Comparison of ENCODE assay signal across 19 cellular contexts in genomic region chrX:22430701-22431100, GRCh38.
DNase-seq lines count a peak whose midpoint lies in the region; ATAC-seq, FAIRE-seq and TF ChIP-seq lines count a peak whose summit lies in the region.
"Had no signal": no experiment of that assay in that cellular context is flagged by ENCODE, and none has a peak within 500 bp of the region (broad histone marks: within the 10 kb centered on the region; RNA-seq: fewer than 3 reads in every experiment).

No MANE protein-coding gene starts in this region.

- no peak overlapping the region for H3K4me3 Mint-ChIP-seq in astrocyte (ENCODE audit: unreplicated experiment)
- H3K4me3 Mint-ChIP-seq in naive thymus-derived CD4-positive, alpha-beta T cell = no peak overlapping the region
- H3K4me3 Mint-ChIP-seq: CD4-positive, alpha-beta T cell; H9 had no signal

- ATAC-seq in naive thymus-derived CD4-positive, alpha-beta T cell = no peak
- ATAC-seq: A549, HepG2 had no signal

- H3K4me2 ChIP-seq in astrocyte (ENCODE audit: low read length) (no peak overlapping the region), fibroblast of lung (ENCODE audit: extremely low read depth, insufficient read depth, low read length) (no peak overlapping the region)
- H3K4me2 ChIP-seq: A549 had no signal

- CTCF ChIA-PET in naive thymus-derived CD4-positive, alpha-beta T cell (lab: Charles Lee) = no interaction called here

- TF ChIP-seq CTCF in astrocyte (IDR thresholded peaks at IDR 0.05; ENCODE audit: insufficient read depth, low read depth, low read length) (no peak), fibroblast of lung (conservative IDR thresholded peaks at IDR 0.05 in 1 of 2, IDR thresholded peaks at IDR 0.05 in 1 of 2; ENCODE audit: low read depth in 1 of 2, low read length in 2 of 2) (no peak), sigmoid colon (IDR thresholded peaks at IDR 0.05) (no peak), right atrium auricular region (IDR thresholded peaks at IDR 0.05) (no peak)

- H3K9me3 Mint-ChIP-seq in astrocyte (ENCODE audit: unreplicated experiment) = peaks cover 2% of the 10 kb centered on the region
- peaks cover 0 to 10% (median 1%) of the 10 kb centered on the region in 11 donors for H3K9me3 Mint-ChIP-seq in naive thymus-derived CD4-positive, alpha-beta T cell

- H4K20me1 ChIP-seq in astrocyte (ENCODE audit: insufficient read depth, low read length) (no peaks in the 10 kb centered on the region), fibroblast of lung (ENCODE audit: control insufficient read depth, extremely low read depth, insufficient read depth, low read length) (no peaks in the 10 kb centered on the region)

- intact Hi-C loops in sigmoid colon (cut with DNase I) = no loop called here
- intact Hi-C loops in naive thymus-derived CD4-positive, alpha-beta T cell (cut with micrococcal nuclease) = no loop called here

- TF ChIP-seq EP300 in sigmoid colon (IDR thresholded peaks at IDR 0.05) = no peak

- H3K27ac ChIP-seq in astrocyte (ENCODE audit: low read depth, low read length) (no peak overlapping the region), fibroblast of lung (ENCODE audit: insufficient read depth, low read length) (no peak overlapping the region), sigmoid colon (peak overlapping the region in 3 of 4 donors; percentile 5 to 72 (median 59)), right atrium auricular region (no peak overlapping the region)
- H3K27ac ChIP-seq in naive thymus-derived CD4-positive, alpha-beta T cell (ENCODE audit: low read depth, low read length) = no peak overlapping the region
- H3K27ac ChIP-seq: 22Rv1, A549, C4-2B had no signal

- H3K36me3 ChIP-seq in astrocyte (ENCODE audit: insufficient read depth, low read length) (no peaks in the 10 kb centered on the region), fibroblast of lung (ENCODE audit: control insufficient read depth, insufficient read depth, low read length) (no peaks in the 10 kb centered on the region), sigmoid colon (no peaks in the 10 kb centered on the region), right atrium auricular region (no peaks in the 10 kb centered on the region)
- no peaks in the 10 kb centered on the region for H3K36me3 ChIP-seq in naive thymus-derived CD4-positive, alpha-beta T cell (ENCODE audit: control insufficient read depth in 2 of 3, insufficient read depth in 3 of 3, low read length in 3 of 3)

- no peaks in the 10 kb centered on the region for H3K27me3 ChIP-seq in astrocyte (ENCODE audit: insufficient read depth, low read length)
- H3K27me3 ChIP-seq in fibroblast of lung (ENCODE audit: control insufficient read depth, insufficient read depth, low read length) = no peaks in the 10 kb centered on the region
- no peaks in the 10 kb centered on the region for H3K27me3 ChIP-seq in sigmoid colon
- H3K27me3 ChIP-seq in right atrium auricular region = no peaks in the 10 kb centered on the region
- no peaks in the 10 kb centered on the region for H3K27me3 ChIP-seq in naive thymus-derived CD4-positive, alpha-beta T cell (ENCODE audit: control insufficient read depth in 2 of 2, insufficient read depth in 2 of 2, low read length in 2 of 2)

- no peaks in the 10 kb centered on the region for H3K27me3 Mint-ChIP-seq in astrocyte (ENCODE audit: low read depth, unreplicated experiment)
- H3K27me3 Mint-ChIP-seq in naive thymus-derived CD4-positive, alpha-beta T cell = no peaks in the 10 kb centered on the region
- H3K27me3 Mint-ChIP-seq: CD4-positive, alpha-beta T cell had no signal

- H3K4me3 ChIP-seq in astrocyte (ENCODE audit: insufficient read depth, low read depth, low read length) (no peak overlapping the region), fibroblast of lung (replicated peaks in 1 of 4; ENCODE audit: control extremely low read depth in 1 of 4, insufficient read depth in 1 of 4, low read depth in 3 of 4, low read length in 4 of 4) (no peak overlapping the region), sigmoid colon (no peak overlapping the region), right atrium auricular region (no peak overlapping the region)
- no peak overlapping the region for H3K4me3 ChIP-seq in naive thymus-derived CD4-positive, alpha-beta T cell (ENCODE audit: low read length)
- H3K4me3 ChIP-seq: A549 had no signal

- H3K9me3 ChIP-seq in astrocyte (ENCODE audit: insufficient read depth, low read depth, low read length) (no peaks in the 10 kb centered on the region), fibroblast of lung (ENCODE audit: control insufficient read depth, insufficient read depth, low read depth, low read length) (no peaks in the 10 kb centered on the region), sigmoid colon (no peaks in the 10 kb centered on the region), right atrium auricular region (no peaks in the 10 kb centered on the region)
- H3K9me3 ChIP-seq in naive thymus-derived CD4-positive, alpha-beta T cell (ENCODE audit: control insufficient read depth in 2 of 3, low read length in 3 of 3) = no peaks in the 10 kb centered on the region
- H3K9me3 ChIP-seq: A549, Caco-2 had no signal

- no peaks in the 10 kb centered on the region for H3K79me2 ChIP-seq in astrocyte (ENCODE audit: insufficient read depth, low read length)
- H3K79me2 ChIP-seq in fibroblast of lung (ENCODE audit: control insufficient read depth, insufficient read depth, low read length) = no peaks in the 10 kb centered on the region

- DNase-seq in Daoy (ENCODE audit: low read depth) (peak; percentile 4), astrocyte (ENCODE audit: low read depth) (peak; percentile 51), fibroblast of lung (ENCODE audit: low read depth in 2 of 2) (peak; percentile 0 to 64), sigmoid colon (no peak), right atrium auricular region (ENCODE audit: low spot score) (no peak), NCI-H2107 treated with DMSO at 0.1 percent for 48 hours (lab: John Stamatoyannopoulos, UW; ENCODE audit: unreplicated experiment) (no peak)
- no peak for DNase-seq in naive thymus-derived CD4-positive, alpha-beta T cell
- DNase-seq: AML-193; Caco-2; CD4-positive, alpha-beta T cell; DMS79; GF-D8; H9 had no signal

- H2AFZ ChIP-seq in astrocyte (ENCODE audit: low read depth, low read length) (no peak overlapping the region), fibroblast of lung (ENCODE audit: low read length) (no peak overlapping the region)

- TF ChIP-seq POLR2A in sigmoid colon (IDR thresholded peaks at IDR 0.05) = no peak

- H3K9ac ChIP-seq in astrocyte (ENCODE audit: low read length) = no peak overlapping the region
- no peak overlapping the region for H3K9ac ChIP-seq in fibroblast of lung (ENCODE audit: insufficient read depth, low read length)

- H3K4me1 ChIP-seq in astrocyte (ENCODE audit: insufficient read depth, low read length) = no peaks in the 10 kb centered on the region
- H3K4me1 ChIP-seq in fibroblast of lung (ENCODE audit: control insufficient read depth, extremely low read depth, insufficient read depth, low read length) = no peaks in the 10 kb centered on the region
- peaks cover 0 to 12% (median 6%) of the 10 kb centered on the region in 4 donors for H3K4me1 ChIP-seq in sigmoid colon
- no peaks in the 10 kb centered on the region for H3K4me1 ChIP-seq in right atrium auricular region
- no peaks in the 10 kb centered on the region for H3K4me1 ChIP-seq in naive thymus-derived CD4-positive, alpha-beta T cell (ENCODE audit: control insufficient read depth in 2 of 2, insufficient read depth in 2 of 2, low read length in 2 of 2)
- H3K4me1 ChIP-seq: A549, Caco-2 had no signal

- POLR2A ChIA-PET in naive thymus-derived CD4-positive, alpha-beta T cell (lab: Charles Lee) = no interaction called here

- no peak overlapping the region for H3K27ac Mint-ChIP-seq in astrocyte (ENCODE audit: unreplicated experiment)
- no peak overlapping the region for H3K27ac Mint-ChIP-seq in naive thymus-derived CD4-positive, alpha-beta T cell
- H3K27ac Mint-ChIP-seq: CD4-positive, alpha-beta T cell; H9 had no signal

- no peaks in the 10 kb centered on the region for H3K36me3 Mint-ChIP-seq in astrocyte (ENCODE audit: low read depth, unreplicated experiment)
- H3K36me3 Mint-ChIP-seq in naive thymus-derived CD4-positive, alpha-beta T cell = no peaks in the 10 kb centered on the region

- FAIRE-seq in astrocyte (lab: Jason Lieb, UNC) = peak; percentile 49
- FAIRE-seq: D721Med, H1, HepG2 had no signal

- 75 to 76% methylated on average over 5 of the region's 5 CpGs for WGBS in sigmoid colon, 2 donors

- H3K4me1 Mint-ChIP-seq in astrocyte (ENCODE audit: low read depth, unreplicated experiment) = no peaks in the 10 kb centered on the region
- H3K4me1 Mint-ChIP-seq in naive thymus-derived CD4-positive, alpha-beta T cell = no peaks in the 10 kb centered on the region

Comparison
In these comparisons a context has a peak if more than half of its experiments do, and no peak if none do; other contexts are left out.
1. DNase-seq: peak in Daoy (single experiment), astrocyte (single experiment) and fibroblast of lung (2 of 2); none in sigmoid colon (single experiment), right atrium auricular region (single experiment), NCI-H2107 treated with DMSO at 0.1 percent for 48 hours (single experiment) and naive thymus-derived CD4-positive, alpha-beta T cell (0 of 9).
2. H3K27ac ChIP-seq: peak in sigmoid colon (3 of 4); none in astrocyte (single experiment), fibroblast of lung (single experiment), right atrium auricular region (0 of 2) and naive thymus-derived CD4-positive, alpha-beta T cell (single experiment).